28 cellular contexts compared by ENCODE assay signal in the genomic region with DNA sequence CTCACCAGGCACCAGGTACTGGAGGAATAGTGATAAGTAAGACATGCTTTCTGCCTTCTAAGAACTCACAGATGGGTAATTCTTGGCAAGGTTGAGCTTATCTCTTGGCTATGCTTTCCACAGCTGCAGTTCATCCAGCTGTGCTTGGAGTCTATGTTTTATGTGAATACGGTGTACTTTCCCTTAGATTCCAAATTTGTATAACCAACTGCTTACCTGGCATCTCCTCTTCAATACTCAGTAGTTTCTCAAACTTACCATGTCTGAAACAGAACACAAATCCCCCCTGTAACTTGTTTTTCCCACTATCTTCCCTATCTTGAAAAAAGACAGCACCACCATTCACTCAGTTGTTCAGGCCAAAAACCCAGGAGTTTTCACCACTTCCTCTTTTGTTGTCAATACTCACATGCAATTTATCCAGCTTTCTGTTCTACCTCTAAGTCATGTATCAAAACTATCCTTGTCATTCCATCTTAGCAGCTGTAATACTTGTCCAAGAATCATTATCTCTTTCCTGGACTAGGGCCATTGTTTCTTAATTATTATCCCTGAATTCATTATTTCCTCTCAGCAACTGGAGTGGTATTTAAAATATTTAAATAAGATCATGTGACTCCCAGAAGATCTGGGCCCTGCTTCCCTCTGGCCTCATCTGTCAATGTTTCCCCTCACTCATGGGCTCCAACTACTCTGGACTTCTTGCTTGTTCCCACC. TPM values are rescaled to one million over a fixed set of nuclear protein-coding genes. Genes with fewer than 3 reads are reported as not detected.
"Had no signal": no experiment of that assay in that cellular context is flagged by ENCODE, and none has a peak within 500 bp of the region (broad histone marks: within the 10 kb centered on the region; RNA-seq: fewer than 3 reads in every experiment).

No MANE protein-coding gene starts in this region.

- H3K9me3 ChIP-seq: left ventricle myocardium inferior, uterus had no signal

- H3K27ac Mint-ChIP-seq: activated CD8-positive, alpha-beta T cell treated with anti-CD3 and anti-CD28 coated beads, Interleukin-2, amount 10 ng/mL, durations not matched to agents 7 days and 5 days; activated naive CD4-positive, alpha-beta T cell treated with anti-CD3 and anti-CD28 coated beads, Interleukin-2, amount 50 U/mL, for 24 hours; activated T-helper 1 cell treated with anti-CD3 and anti-CD28 coated beads, Interleukin-12 subunit alpha, Interleukin-12 subunit beta, Interleukin-2, Interleukin-4 antibody, amounts not matched to agents 30 ng/mL and 10 ng/mL and 1 ng/mL, durations not matched to agents 14 hours and 24 hours and 36 hours; brain; natural killer cell; stimulated activated memory B cell treated with anti-CD40 and anti-IgM and Interleukin-4, amounts not matched to agents 10 μg/mL and 1 μg/mL and 100 μg/mL, for 72 hours had no signal

- DNase-seq: activated CD4-positive, alpha-beta T cell treated with anti-CD3 and anti-CD28 coated beads, Interleukin-2, amount 50 U/mL, for 1 hour; activated CD8-positive, alpha-beta T cell treated with anti-CD3 and anti-CD28 coated beads, Interleukin-2, amount 10 ng/mL, durations not matched to agents 7 days and 5 days; activated gamma-delta T cell; anterior cingulate cortex; caudate nucleus; dermis blood vessel endothelial cell; effector CD8-positive, alpha-beta T cell; glutamatergic neuron; left ventricle myocardium inferior; midbrain; natural killer cell; small intestine; stimulated activated CD4-positive, alpha-beta T cell treated with anti-CD3 and anti-CD28 coated beads, Interleukin-15, amount 100 ng/mL, for 24 hours; T-helper 9 cell; uterus had no signal

- H3K36me3 Mint-ChIP-seq: activated naive CD4-positive, alpha-beta T cell treated with anti-CD3 and anti-CD28 coated beads, Interleukin-2, amount 50 U/mL, for 24 hours; brain; natural killer cell; stimulated activated memory B cell treated with anti-CD40 and anti-IgM and Interleukin-4, amounts not matched to agents 10 μg/mL and 1 μg/mL and 100 μg/mL, for 72 hours had no signal

- H3K4me3 ChIP-seq: hepatocyte, left ventricle myocardium inferior, uterus had no signal

- ATAC-seq: activated CD4-positive, CD25-positive, alpha-beta regulatory T cell treated with anti-CD3 and anti-CD28 coated beads, Interleukin-2, amount 50 U/mL, for 24 hours; activated CD8-positive, alpha-beta T cell treated with anti-CD3 and anti-CD28 coated beads, Interleukin-2, amount 10 ng/mL, durations not matched to agents 7 days and 5 days; esophagus mucosa; natural killer cell; sciatic nerve; stimulated activated memory B cell treated with anti-CD40 and anti-IgM and Interleukin-4, amounts not matched to agents 10 μg/mL and 1 μg/mL and 100 μg/mL, for 72 hours had no signal

- FAIRE-seq: frontal cortex, small intestine had no signal

- H3K27me3 Mint-ChIP-seq: brain had no signal

- H3K4me1 Mint-ChIP-seq: activated naive CD4-positive, alpha-beta T cell treated with anti-CD3 and anti-CD28 coated beads, Interleukin-2, amount 50 U/mL, for 24 hours; brain; natural killer cell; stimulated activated memory B cell treated with anti-CD40 and anti-IgM and Interleukin-4, amounts not matched to agents 10 μg/mL and 1 μg/mL and 100 μg/mL, for 72 hours had no signal

- H3K4me3 Mint-ChIP-seq: activated CD8-positive, alpha-beta T cell treated with anti-CD3 and anti-CD28 coated beads, Interleukin-2, amount 10 ng/mL, durations not matched to agents 7 days and 5 days; activated naive CD4-positive, alpha-beta T cell treated with anti-CD3 and anti-CD28 coated beads, Interleukin-2, amount 50 U/mL, for 24 hours; activated T-helper 1 cell treated with anti-CD3 and anti-CD28 coated beads, Interleukin-12 subunit alpha, Interleukin-12 subunit beta, Interleukin-2, Interleukin-4 antibody, amounts not matched to agents 30 ng/mL and 10 ng/mL and 1 ng/mL, durations not matched to agents 14 hours and 24 hours and 36 hours; brain; natural killer cell; stimulated activated memory B cell treated with anti-CD40 and anti-IgM and Interleukin-4, amounts not matched to agents 10 μg/mL and 1 μg/mL and 100 μg/mL, for 72 hours had no signal

- H2AFZ ChIP-seq: hepatocyte had no signal

- H3K27ac ChIP-seq: hepatocyte, left ventricle myocardium inferior, uterus, VCaP had no signal

- H3K79me2 ChIP-seq: hepatocyte had no signal

- H3K27me3 ChIP-seq: hepatocyte, uterus had no signal

- H3K9me3 Mint-ChIP-seq: activated T-helper 1 cell treated with anti-CD3 and anti-CD28 coated beads, Interleukin-12 subunit alpha, Interleukin-12 subunit beta, Interleukin-2, Interleukin-4 antibody, amounts not matched to agents 30 ng/mL and 10 ng/mL and 1 ng/mL, durations not matched to agents 14 hours and 24 hours and 36 hours; brain; natural killer cell had no signal

- H3K36me3 ChIP-seq: left ventricle myocardium inferior, uterus had no signal

- H3K4me2 ChIP-seq: hepatocyte had no signal

- H3K4me1 ChIP-seq: left ventricle myocardium inferior, uterus had no signal

RNA-seq across cellular contexts. Expression of gene COL6A5, which starts 32.6 kb away (rescaled TPM):
- total RNA-seq: activated CD8-positive, alpha-beta T cell treated with anti-CD3 and anti-CD28 coated beads, Interleukin-2, amount 10 ng/mL, durations not matched to agents 7 days and 5 days; dermis blood vessel endothelial cell; left ventricle myocardium inferior; lung microvascular endothelial cell; natural killer cell; osteoblast; posterior vena cava; sciatic nerve had no signal
